1 cellular context compared by ENCODE assay signal in the genomic region with DNA sequence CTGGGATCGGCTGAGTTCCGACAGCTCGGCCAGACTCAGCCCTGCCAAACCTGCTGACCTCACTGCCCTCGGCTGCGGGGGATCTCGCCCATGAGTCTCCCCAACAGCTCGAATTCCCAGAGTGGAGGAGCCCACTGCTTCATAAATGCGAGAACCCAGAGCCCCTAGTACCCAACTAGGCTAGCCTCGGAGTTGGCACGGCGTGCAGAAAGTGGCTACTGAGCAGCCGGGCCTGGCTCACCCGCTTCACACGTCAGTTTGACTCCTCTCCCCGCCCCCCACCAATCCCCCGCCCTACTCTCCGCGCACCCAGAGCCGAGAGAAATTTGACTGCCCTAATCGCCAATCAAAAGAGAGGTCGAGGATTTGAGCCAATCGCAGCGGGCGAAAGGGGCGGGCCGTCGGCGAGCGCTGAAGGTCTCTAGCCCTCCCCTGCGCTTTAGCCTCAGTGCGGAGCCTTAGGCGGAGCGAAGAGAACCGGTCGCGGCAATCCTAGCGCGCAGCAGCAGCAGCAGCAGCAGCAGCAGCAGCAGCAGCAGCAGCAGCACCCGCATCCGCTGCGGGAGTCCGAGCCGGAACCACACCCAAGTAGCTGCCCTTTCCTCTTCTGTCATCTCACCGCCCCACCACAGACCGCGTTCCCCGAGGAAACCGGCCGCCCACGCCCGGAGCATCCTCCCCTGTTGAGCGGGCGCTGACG.
TF ChIP-seq lines count a peak whose summit lies in the region.

A gene (plus strand): TSS at position 448 of the 700 bp plus-strand sequence. CDS start 264 bp downstream, outside the sequence.

TF ChIP-seq in GM12878, 131 proteins besides CTCF, POLR2A, EP300 and RAD21 (continued from another document and continues in another):
- TF ChIP-seq, protein P1, sequence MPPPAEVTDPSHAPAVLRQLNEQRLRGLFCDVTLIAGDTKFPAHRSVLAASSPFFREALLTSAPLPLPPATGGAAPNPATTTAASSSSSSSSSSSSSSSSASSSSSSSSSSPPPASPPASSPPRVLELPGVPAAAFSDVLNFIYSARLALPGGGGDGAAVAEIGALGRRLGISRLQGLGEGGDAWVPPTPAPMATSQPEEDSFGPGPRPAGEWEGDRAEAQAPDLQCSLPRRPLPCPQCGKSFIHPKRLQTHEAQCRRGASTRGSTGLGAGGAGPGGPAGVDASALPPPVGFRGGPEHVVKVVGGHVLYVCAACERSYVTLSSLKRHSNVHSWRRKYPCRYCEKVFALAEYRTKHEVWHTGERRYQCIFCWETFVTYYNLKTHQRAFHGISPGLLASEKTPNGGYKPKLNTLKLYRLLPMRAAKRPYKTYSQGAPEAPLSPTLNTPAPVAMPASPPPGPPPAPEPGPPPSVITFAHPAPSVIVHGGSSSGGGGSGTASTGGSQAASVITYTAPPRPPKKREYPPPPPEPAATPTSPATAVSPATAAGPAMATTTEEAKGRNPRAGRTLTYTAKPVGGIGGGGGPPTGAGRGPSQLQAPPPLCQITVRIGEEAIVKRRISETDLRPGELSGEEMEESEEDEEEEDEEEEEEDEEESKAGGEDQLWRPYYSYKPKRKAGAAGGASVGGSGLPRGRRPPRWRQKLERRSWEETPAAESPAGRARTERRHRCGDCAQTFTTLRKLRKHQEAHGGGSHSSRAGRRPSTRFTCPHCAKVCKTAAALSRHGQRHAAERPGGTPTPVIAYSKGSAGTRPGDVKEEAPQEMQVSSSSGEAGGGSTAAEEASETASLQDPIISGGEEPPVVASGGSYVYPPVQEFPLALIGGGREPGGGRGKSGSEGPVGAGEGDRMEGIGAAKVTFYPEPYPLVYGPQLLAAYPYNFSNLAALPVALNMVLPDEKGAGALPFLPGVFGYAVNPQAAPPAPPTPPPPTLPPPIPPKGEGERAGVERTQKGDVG (CRISPR knock-in tag; IDR thresholded peaks at IDR 0.05), result no peak
- peak; percentile 13 to 29; a peak in 1 of 4 replicates for TF ChIP-seq BHLHE40 (IDR thresholded peaks at IDR 0.05; ENCODE audit: borderline replicate concordance in 1 of 2, low read depth in 2 of 2, low read length in 1 of 2)
- TF ChIP-seq MEF2B (IDR thresholded peaks at IDR 0.05; ENCODE audit: partially characterized antibody, poor library complexity, severe bottlenecking), result no peak
- TF ChIP-seq, protein P2, sequence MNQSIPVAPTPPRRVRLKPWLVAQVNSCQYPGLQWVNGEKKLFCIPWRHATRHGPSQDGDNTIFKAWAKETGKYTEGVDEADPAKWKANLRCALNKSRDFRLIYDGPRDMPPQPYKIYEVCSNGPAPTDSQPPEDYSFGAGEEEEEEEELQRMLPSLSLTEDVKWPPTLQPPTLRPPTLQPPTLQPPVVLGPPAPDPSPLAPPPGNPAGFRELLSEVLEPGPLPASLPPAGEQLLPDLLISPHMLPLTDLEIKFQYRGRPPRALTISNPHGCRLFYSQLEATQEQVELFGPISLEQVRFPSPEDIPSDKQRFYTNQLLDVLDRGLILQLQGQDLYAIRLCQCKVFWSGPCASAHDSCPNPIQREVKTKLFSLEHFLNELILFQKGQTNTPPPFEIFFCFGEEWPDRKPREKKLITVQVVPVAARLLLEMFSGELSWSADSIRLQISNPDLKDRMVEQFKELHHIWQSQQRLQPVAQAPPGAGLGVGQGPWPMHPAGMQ (IDR thresholded peaks at IDR 0.05; ENCODE audit: borderline replicate concordance), result no peak
- no peak for TF ChIP-seq NR2C2 (IDR thresholded peaks at IDR 0.05; ENCODE audit: borderline replicate concordance, control insufficient read depth, insufficient read length, low read depth)
- TF ChIP-seq TCF3 (IDR thresholded peaks at IDR 0.05; ENCODE audit: borderline replicate concordance, insufficient read depth, low read depth, low read length), result peak; percentile 83; the same call in 1 of the 2 replicates
- no peak for TF ChIP-seq KAT2A (conservative IDR thresholded peaks at IDR 0.05; ENCODE audit: control insufficient read depth, low read depth, low read length)
- TF ChIP-seq BCL11A (IDR thresholded peaks at IDR 0.05; ENCODE audit: low read depth, low read length), result no peak
- peak; percentile 69 for TF ChIP-seq SIN3A (IDR thresholded peaks at IDR 0.05; ENCODE audit: low read depth, low read length)
- TF ChIP-seq, protein P3, sequence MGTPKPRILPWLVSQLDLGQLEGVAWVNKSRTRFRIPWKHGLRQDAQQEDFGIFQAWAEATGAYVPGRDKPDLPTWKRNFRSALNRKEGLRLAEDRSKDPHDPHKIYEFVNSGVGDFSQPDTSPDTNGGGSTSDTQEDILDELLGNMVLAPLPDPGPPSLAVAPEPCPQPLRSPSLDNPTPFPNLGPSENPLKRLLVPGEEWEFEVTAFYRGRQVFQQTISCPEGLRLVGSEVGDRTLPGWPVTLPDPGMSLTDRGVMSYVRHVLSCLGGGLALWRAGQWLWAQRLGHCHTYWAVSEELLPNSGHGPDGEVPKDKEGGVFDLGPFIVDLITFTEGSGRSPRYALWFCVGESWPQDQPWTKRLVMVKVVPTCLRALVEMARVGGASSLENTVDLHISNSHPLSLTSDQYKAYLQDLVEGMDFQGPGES (IDR thresholded peaks at IDR 0.05), result peak; percentile 47; the same call in 1 of the 2 replicates
- no peak for TF ChIP-seq CHD1 (IDR thresholded peaks at IDR 0.05; ENCODE audit: low read depth, low read length)
- TF ChIP-seq, protein P4, sequence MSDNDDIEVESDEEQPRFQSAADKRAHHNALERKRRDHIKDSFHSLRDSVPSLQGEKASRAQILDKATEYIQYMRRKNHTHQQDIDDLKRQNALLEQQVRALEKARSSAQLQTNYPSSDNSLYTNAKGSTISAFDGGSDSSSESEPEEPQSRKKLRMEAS (IDR thresholded peaks at IDR 0.05; ENCODE audit: low read depth, low read length), result peak; percentile 72; the same call in 1 of the 2 replicates
- TF ChIP-seq GABPA (IDR thresholded peaks at IDR 0.05; ENCODE audit: low read depth), result no peak
- no peak for TF ChIP-seq ZNF207 (IDR thresholded peaks at IDR 0.05; ENCODE audit: borderline replicate concordance)
- TF ChIP-seq ETV6 (conservative IDR thresholded peaks at IDR 0.05 in 1 of 2, IDR thresholded peaks at IDR 0.05 in 1 of 2; ENCODE audit: borderline replicate concordance in 1 of 2, low read depth in 1 of 2), result no peak; a peak in 1 of 4 replicates
- TF ChIP-seq, protein P5, sequence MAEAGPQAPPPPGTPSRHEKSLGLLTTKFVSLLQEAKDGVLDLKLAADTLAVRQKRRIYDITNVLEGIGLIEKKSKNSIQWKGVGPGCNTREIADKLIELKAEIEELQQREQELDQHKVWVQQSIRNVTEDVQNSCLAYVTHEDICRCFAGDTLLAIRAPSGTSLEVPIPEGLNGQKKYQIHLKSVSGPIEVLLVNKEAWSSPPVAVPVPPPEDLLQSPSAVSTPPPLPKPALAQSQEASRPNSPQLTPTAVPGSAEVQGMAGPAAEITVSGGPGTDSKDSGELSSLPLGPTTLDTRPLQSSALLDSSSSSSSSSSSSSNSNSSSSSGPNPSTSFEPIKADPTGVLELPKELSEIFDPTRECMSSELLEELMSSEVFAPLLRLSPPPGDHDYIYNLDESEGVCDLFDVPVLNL (IDR thresholded peaks at IDR 0.05; ENCODE audit: low read depth, low read length), result no peak
- 0 out of 2 replicates have a peak, but pooled peaks have one; percentile 42 for TF ChIP-seq TARDBP (IDR thresholded peaks at IDR 0.05; ENCODE audit: borderline replicate concordance)
- TF ChIP-seq NFIC (IDR thresholded peaks at IDR 0.05; ENCODE audit: low read depth, low read length), result no peak
- TF ChIP-seq YBX1 (IDR thresholded peaks at IDR 0.05), result no peak
- TF ChIP-seq RELA (IDR thresholded peaks at IDR 0.05; ENCODE audit: borderline replicate concordance, partially characterized antibody), result no peak
- TF ChIP-seq, protein P6, sequence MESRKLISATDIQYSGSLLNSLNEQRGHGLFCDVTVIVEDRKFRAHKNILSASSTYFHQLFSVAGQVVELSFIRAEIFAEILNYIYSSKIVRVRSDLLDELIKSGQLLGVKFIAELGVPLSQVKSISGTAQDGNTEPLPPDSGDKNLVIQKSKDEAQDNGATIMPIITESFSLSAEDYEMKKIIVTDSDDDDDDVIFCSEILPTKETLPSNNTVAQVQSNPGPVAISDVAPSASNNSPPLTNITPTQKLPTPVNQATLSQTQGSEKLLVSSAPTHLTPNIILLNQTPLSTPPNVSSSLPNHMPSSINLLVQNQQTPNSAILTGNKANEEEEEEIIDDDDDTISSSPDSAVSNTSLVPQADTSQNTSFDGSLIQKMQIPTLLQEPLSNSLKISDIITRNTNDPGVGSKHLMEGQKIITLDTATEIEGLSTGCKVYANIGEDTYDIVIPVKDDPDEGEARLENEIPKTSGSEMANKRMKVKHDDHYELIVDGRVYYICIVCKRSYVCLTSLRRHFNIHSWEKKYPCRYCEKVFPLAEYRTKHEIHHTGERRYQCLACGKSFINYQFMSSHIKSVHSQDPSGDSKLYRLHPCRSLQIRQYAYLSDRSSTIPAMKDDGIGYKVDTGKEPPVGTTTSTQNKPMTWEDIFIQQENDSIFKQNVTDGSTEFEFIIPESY (IDR thresholded peaks at IDR 0.05), result no peak
- TF ChIP-seq, protein P7, sequence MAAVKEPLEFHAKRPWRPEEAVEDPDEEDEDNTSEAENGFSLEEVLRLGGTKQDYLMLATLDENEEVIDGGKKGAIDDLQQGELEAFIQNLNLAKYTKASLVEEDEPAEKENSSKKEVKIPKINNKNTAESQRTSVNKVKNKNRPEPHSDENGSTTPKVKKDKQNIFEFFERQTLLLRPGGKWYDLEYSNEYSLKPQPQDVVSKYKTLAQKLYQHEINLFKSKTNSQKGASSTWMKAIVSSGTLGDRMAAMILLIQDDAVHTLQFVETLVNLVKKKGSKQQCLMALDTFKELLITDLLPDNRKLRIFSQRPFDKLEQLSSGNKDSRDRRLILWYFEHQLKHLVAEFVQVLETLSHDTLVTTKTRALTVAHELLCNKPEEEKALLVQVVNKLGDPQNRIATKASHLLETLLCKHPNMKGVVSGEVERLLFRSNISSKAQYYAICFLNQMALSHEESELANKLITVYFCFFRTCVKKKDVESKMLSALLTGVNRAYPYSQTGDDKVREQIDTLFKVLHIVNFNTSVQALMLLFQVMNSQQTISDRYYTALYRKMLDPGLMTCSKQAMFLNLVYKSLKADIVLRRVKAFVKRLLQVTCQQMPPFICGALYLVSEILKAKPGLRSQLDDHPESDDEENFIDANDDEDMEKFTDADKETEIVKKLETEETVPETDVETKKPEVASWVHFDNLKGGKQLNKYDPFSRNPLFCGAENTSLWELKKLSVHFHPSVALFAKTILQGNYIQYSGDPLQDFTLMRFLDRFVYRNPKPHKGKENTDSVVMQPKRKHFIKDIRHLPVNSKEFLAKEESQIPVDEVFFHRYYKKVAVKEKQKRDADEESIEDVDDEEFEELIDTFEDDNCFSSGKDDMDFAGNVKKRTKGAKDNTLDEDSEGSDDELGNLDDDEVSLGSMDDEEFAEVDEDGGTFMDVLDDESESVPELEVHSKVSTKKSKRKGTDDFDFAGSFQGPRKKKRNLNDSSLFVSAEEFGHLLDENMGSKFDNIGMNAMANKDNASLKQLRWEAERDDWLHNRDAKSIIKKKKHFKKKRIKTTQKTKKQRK (IDR thresholded peaks at IDR 0.05; ENCODE audit: low read depth, low read length), result no peak
- no peak for TF ChIP-seq SPI1 (IDR thresholded peaks at IDR 0.05; ENCODE audit: borderline replicate concordance, insufficient read depth, low read depth, low read length)
- no peak for TF ChIP-seq SMAD1 (IDR thresholded peaks at IDR 0.05; ENCODE audit: low read depth, partially characterized antibody)
- no peak for TF ChIP-seq RCOR1 (conservative IDR thresholded peaks at IDR 0.05; ENCODE audit: low read depth, low read length)
- 0 out of 2 replicates have a peak, but pooled peaks have one; percentile 20 for TF ChIP-seq ZBED1 (IDR thresholded peaks at IDR 0.05; ENCODE audit: borderline replicate concordance)
- TF ChIP-seq, protein P8, sequence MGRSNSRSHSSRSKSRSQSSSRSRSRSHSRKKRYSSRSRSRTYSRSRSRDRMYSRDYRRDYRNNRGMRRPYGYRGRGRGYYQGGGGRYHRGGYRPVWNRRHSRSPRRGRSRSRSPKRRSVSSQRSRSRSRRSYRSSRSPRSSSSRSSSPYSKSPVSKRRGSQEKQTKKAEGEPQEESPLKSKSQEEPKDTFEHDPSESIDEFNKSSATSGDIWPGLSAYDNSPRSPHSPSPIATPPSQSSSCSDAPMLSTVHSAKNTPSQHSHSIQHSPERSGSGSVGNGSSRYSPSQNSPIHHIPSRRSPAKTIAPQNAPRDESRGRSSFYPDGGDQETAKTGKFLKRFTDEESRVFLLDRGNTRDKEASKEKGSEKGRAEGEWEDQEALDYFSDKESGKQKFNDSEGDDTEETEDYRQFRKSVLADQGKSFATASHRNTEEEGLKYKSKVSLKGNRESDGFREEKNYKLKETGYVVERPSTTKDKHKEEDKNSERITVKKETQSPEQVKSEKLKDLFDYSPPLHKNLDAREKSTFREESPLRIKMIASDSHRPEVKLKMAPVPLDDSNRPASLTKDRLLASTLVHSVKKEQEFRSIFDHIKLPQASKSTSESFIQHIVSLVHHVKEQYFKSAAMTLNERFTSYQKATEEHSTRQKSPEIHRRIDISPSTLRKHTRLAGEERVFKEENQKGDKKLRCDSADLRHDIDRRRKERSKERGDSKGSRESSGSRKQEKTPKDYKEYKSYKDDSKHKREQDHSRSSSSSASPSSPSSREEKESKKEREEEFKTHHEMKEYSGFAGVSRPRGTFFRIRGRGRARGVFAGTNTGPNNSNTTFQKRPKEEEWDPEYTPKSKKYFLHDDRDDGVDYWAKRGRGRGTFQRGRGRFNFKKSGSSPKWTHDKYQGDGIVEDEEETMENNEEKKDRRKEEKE (IDR thresholded peaks at IDR 0.05), result no peak
- TF ChIP-seq, protein P9, sequence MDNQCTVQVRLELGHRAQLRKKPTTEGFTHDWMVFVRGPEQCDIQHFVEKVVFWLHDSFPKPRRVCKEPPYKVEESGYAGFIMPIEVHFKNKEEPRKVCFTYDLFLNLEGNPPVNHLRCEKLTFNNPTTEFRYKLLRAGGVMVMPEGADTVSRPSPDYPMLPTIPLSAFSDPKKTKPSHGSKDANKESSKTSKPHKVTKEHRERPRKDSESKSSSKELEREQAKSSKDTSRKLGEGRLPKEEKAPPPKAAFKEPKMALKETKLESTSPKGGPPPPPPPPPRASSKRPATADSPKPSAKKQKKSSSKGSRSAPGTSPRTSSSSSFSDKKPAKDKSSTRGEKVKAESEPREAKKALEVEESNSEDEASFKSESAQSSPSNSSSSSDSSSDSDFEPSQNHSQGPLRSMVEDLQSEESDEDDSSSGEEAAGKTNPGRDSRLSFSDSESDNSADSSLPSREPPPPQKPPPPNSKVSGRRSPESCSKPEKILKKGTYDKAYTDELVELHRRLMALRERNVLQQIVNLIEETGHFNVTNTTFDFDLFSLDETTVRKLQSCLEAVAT (IDR thresholded peaks at IDR 0.05), result no peak; the same call in 1 of the 2 replicates
- no peak for TF ChIP-seq CBX5 (IDR thresholded peaks at IDR 0.05; ENCODE audit: low read depth)
- TF ChIP-seq FOXK2 (IDR thresholded peaks at IDR 0.05), result no peak
